In genomic region chr11:5611627-5612026, GRCh38 we compare ENCODE assay signal across 2 cellular contexts.
TF ChIP-seq lines count a peak whose summit lies in the region.

No MANE protein-coding gene starts in this region.

TF ChIP-seq in A549, 52 proteins besides CTCF, POLR2A, EP300 and RAD21:
- TF ChIP-seq FOSL2 (IDR thresholded peaks at IDR 0.05) (no peak), FOSL2 (CRISPR knock-in tag; IDR thresholded peaks at IDR 0.05) (no peak), SMC3 (IDR thresholded peaks at IDR 0.05) (0 out of 3 replicates have a peak, but pooled peaks have one; percentile 6), TFCP2L1 (CRISPR knock-in tag; IDR thresholded peaks at IDR 0.05) (no peak)
TF ChIP-seq in A549: peak in this region for 1.

TF ChIP-seq in GM23338, 12 proteins besides CTCF, POLR2A, EP300 and RAD21:
- TF ChIP-seq, protein P1, sequence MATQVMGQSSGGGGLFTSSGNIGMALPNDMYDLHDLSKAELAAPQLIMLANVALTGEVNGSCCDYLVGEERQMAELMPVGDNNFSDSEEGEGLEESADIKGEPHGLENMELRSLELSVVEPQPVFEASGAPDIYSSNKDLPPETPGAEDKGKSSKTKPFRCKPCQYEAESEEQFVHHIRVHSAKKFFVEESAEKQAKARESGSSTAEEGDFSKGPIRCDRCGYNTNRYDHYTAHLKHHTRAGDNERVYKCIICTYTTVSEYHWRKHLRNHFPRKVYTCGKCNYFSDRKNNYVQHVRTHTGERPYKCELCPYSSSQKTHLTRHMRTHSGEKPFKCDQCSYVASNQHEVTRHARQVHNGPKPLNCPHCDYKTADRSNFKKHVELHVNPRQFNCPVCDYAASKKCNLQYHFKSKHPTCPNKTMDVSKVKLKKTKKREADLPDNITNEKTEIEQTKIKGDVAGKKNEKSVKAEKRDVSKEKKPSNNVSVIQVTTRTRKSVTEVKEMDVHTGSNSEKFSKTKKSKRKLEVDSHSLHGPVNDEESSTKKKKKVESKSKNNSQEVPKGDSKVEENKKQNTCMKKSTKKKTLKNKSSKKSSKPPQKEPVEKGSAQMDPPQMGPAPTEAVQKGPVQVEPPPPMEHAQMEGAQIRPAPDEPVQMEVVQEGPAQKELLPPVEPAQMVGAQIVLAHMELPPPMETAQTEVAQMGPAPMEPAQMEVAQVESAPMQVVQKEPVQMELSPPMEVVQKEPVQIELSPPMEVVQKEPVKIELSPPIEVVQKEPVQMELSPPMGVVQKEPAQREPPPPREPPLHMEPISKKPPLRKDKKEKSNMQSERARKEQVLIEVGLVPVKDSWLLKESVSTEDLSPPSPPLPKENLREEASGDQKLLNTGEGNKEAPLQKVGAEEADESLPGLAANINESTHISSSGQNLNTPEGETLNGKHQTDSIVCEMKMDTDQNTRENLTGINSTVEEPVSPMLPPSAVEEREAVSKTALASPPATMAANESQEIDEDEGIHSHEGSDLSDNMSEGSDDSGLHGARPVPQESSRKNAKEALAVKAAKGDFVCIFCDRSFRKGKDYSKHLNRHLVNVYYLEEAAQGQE (IDR thresholded peaks at IDR 0.05; ENCODE audit: unreplicated experiment): no peak
- TF ChIP-seq ETS1 (IDR thresholded peaks at IDR 0.05) (no peak), EZH2phosphoT487 (IDR thresholded peaks at IDR 0.05; ENCODE audit: unreplicated experiment) (no peak), CREB1 (CRISPR knock-in tag; IDR thresholded peaks at IDR 0.05; ENCODE audit: low read depth) (no peak), ZNF114 (CRISPR knock-in tag; IDR thresholded peaks at IDR 0.05) (no peak), EZH2 (IDR thresholded peaks at IDR 0.05; ENCODE audit: low read depth, unreplicated experiment) (no peak), POLR2AphosphoS5 (IDR thresholded peaks at IDR 0.05; ENCODE audit: low read depth) (no peak), NANOG (IDR thresholded peaks at IDR 0.05; ENCODE audit: borderline replicate concordance) (no peak), JUNB (IDR thresholded peaks at IDR 0.05; ENCODE audit: unreplicated experiment) (no peak), ZNF331 (CRISPR knock-in tag; IDR thresholded peaks at IDR 0.05; ENCODE audit: low read depth) (no peak), STAT1 (IDR thresholded peaks at IDR 0.05; ENCODE audit: unreplicated experiment) (no peak)
- TF ChIP-seq, protein P2, sequence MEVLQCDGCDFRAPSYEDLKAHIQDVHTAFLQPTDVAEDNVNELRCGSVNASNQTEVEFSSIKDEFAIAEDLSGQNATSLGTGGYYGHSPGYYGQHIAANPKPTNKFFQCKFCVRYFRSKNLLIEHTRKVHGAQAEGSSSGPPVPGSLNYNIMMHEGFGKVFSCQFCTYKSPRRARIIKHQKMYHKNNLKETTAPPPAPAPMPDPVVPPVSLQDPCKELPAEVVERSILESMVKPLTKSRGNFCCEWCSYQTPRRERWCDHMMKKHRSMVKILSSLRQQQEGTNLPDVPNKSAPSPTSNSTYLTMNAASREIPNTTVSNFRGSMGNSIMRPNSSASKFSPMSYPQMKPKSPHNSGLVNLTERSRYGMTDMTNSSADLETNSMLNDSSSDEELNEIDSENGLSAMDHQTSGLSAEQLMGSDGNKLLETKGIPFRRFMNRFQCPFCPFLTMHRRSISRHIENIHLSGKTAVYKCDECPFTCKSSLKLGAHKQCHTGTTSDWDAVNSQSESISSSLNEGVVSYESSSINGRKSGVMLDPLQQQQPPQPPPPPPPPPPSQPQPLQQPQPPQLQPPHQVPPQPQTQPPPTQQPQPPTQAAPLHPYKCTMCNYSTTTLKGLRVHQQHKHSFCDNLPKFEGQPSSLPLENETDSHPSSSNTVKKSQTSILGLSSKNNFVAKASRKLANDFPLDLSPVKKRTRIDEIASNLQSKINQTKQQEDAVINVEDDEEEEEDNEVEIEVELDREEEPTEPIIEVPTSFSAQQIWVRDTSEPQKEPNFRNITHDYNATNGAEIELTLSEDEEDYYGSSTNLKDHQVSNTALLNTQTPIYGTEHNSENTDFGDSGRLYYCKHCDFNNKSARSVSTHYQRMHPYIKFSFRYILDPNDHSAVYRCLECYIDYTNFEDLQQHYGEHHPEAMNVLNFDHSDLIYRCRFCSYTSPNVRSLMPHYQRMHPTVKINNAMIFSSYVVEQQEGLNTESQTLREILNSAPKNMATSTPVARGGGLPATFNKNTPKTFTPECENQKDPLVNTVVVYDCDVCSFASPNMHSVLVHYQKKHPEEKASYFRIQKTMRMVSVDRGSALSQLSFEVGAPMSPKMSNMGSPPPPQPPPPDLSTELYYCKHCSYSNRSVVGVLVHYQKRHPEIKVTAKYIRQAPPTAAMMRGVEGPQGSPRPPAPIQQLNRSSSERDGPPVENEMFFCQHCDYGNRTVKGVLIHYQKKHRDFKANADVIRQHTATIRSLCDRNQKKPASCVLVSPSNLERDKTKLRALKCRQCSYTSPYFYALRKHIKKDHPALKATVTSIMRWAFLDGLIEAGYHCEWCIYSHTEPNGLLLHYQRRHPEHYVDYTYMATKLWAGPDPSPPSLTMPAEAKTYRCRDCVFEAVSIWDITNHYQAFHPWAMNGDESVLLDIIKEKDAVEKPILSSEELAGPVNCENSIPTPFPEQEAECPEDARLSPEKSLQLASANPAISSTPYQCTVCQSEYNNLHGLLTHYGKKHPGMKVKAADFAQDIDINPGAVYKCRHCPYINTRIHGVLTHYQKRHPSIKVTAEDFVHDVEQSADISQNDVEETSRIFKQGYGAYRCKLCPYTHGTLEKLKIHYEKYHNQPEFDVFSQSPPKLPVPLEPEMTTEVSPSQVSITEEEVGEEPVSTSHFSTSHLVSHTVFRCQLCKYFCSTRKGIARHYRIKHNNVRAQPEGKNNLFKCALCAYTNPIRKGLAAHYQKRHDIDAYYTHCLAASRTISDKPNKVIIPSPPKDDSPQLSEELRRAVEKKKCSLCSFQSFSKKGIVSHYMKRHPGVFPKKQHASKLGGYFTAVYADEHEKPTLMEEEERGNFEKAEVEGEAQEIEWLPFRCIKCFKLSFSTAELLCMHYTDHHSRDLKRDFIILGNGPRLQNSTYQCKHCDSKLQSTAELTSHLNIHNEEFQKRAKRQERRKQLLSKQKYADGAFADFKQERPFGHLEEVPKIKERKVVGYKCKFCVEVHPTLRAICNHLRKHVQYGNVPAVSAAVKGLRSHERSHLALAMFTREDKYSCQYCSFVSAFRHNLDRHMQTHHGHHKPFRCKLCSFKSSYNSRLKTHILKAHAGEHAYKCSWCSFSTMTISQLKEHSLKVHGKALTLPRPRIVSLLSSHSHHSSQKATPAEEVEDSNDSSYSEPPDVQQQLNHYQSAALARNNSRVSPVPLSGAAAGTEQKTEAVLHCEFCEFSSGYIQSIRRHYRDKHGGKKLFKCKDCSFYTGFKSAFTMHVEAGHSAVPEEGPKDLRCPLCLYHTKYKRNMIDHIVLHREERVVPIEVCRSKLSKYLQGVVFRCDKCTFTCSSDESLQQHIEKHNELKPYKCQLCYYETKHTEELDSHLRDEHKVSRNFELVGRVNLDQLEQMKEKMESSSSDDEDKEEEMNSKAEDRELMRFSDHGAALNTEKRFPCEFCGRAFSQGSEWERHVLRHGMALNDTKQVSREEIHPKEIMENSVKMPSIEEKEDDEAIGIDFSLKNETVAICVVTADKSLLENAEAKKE (CRISPR knock-in tag; IDR thresholded peaks at IDR 0.05): no peak
